ENCODE assay signal across 1 cellular context in genomic region chr12:55142896-55143870, GRCh38.
TF ChIP-seq lines count a peak whose summit lies in the region.

No MANE protein-coding gene starts in this region.

TF ChIP-seq in H1, 55 proteins besides CTCF, POLR2A, EP300 and RAD21 (continued from another document):
- TF ChIP-seq CHD7 (IDR thresholded peaks at IDR 0.05; ENCODE audit: insufficient replicate concordance, low read length) = no peak
- TF ChIP-seq GTF2F1 (IDR thresholded peaks at IDR 0.05; ENCODE audit: borderline replicate concordance, low read depth, low read length) = no peak
- TF ChIP-seq ASH2L (IDR thresholded peaks at IDR 0.05; ENCODE audit: low read length) = no peak
- TF ChIP-seq KDM4A (IDR thresholded peaks at IDR 0.05; ENCODE audit: low read depth, low read length, severe bottlenecking) = no peak
- TF ChIP-seq CBX5 (IDR thresholded peaks at IDR 0.05; ENCODE audit: low read depth, low read length) = no peak
- TF ChIP-seq EGR1 (IDR thresholded peaks at IDR 0.05; ENCODE audit: borderline replicate concordance, low read depth, low read length) = no peak
- TF ChIP-seq HDAC2 (IDR thresholded peaks at IDR 0.05; ENCODE audit: borderline replicate concordance in 1 of 2, low read depth in 2 of 2, low read length in 2 of 2) = no peak
- no peak for TF ChIP-seq KDM5A (IDR thresholded peaks at IDR 0.05; ENCODE audit: low read length)
- no peak for TF ChIP-seq EZH2 (IDR thresholded peaks at IDR 0.05; ENCODE audit: low read depth, low read length, severe bottlenecking)
- TF ChIP-seq CHD1 (IDR thresholded peaks at IDR 0.05; ENCODE audit: low read depth, low read length) = no peak
- no peak for TF ChIP-seq SRF (IDR thresholded peaks at IDR 0.05; ENCODE audit: low read depth, low read length)
- no peak for TF ChIP-seq RXRA (IDR thresholded peaks at IDR 0.05; ENCODE audit: insufficient read depth, low read depth, low read length)
- no peak for TF ChIP-seq SAP30 (IDR thresholded peaks at IDR 0.05; ENCODE audit: insufficient read depth, insufficient replicate concordance, low read length)
- TF ChIP-seq E2F6 (IDR thresholded peaks at IDR 0.05) = no peak
